10 cellular contexts compared by ENCODE assay signal in genomic region chr15:52288051-52288942, GRCh38. TPM values are rescaled to one million over a fixed set of nuclear protein-coding genes. Genes with fewer than 3 reads are reported as not detected.
DNase-seq lines count a peak whose midpoint lies in the region; ATAC-seq and TF ChIP-seq lines count a peak whose summit lies in the region.
"Had no signal": no experiment of that assay in that cellular context is flagged by ENCODE, and none has a peak within 500 bp of the region (broad histone marks: within the 10 kb centered on the region; RNA-seq: fewer than 3 reads in every experiment).

No MANE protein-coding gene starts in this region.

- H3K4me2 ChIP-seq in GM23338, result no peak overlapping the region
- H3K4me2 ChIP-seq in trophoblast cell (ENCODE audit: low read length), result no peak overlapping the region

- no peak overlapping the region for H3K23ac ChIP-seq in trophoblast cell (ENCODE audit: low read length)

- H4K91ac ChIP-seq in trophoblast cell (ENCODE audit: low read depth, low read length), result no peak overlapping the region

- no peak overlapping the region for H2BK5ac ChIP-seq in trophoblast cell (ENCODE audit: low read depth, low read length, poor library complexity)

- TF ChIP-seq CTCF in GM23338 (conservative IDR thresholded peaks at IDR 0.05; ENCODE audit: low read depth in 2 of 2), result no peak

- H3K4me3 ChIP-seq in GM23338, result no peak overlapping the region
- no peak overlapping the region for H3K4me3 ChIP-seq in trophoblast cell (ENCODE audit: low read depth, low read length)
- H3K4me3 ChIP-seq in CD8-positive, alpha-beta memory T cell (ENCODE audit: low read length), result no peak overlapping the region
- H3K4me3 ChIP-seq: cardiac muscle cell had no signal

- peaks cover 24% of the 10 kb centered on the region for H3K4me1 Mint-ChIP-seq in GM23338
- H3K4me1 Mint-ChIP-seq in CD8-positive, alpha-beta memory T cell, result no peaks in the 10 kb centered on the region

- ATAC-seq in GM23338 (peak; percentile 51), esophagus mucosa (peak; percentile 82)
- no peak for ATAC-seq in stimulated activated naive CD8-positive, alpha-beta T cell treated with anti-CD3 and anti-CD28 coated beads, Interleukin-15, Interleukin-2, amounts not matched to agents 100 U/mL and 50 U/mL, for 24 hours

- peaks cover 19% of the 10 kb centered on the region for H3K9me3 Mint-ChIP-seq in GM23338
- H3K9me3 Mint-ChIP-seq in CD8-positive, alpha-beta memory T cell, result no peaks in the 10 kb centered on the region

- H3K14ac ChIP-seq in trophoblast cell (ENCODE audit: low read length), result no peak overlapping the region

- H3K4me1 ChIP-seq in GM23338 (ENCODE audit: insufficient read depth) (no peaks in the 10 kb centered on the region), trophoblast cell (ENCODE audit: control insufficient read depth in 1 of 2, insufficient read depth in 2 of 2, low read length in 2 of 2) (peaks cover 0 to 2% of the 10 kb centered on the region in 2 experiments)
- no peaks in the 10 kb centered on the region for H3K4me1 ChIP-seq in CD8-positive, alpha-beta memory T cell (ENCODE audit: insufficient read depth, low read length)

- H3K9me3 ChIP-seq in trophoblast cell (ENCODE audit: insufficient read depth, low read depth, low read length), result peaks cover 5% of the 10 kb centered on the region
- H3K9me3 ChIP-seq in CD8-positive, alpha-beta memory T cell (ENCODE audit: low read length), result no peaks in the 10 kb centered on the region

- no peak overlapping the region for H4K8ac ChIP-seq in trophoblast cell (ENCODE audit: low read depth, low read length)

- H2AFZ ChIP-seq in GM23338, result no peak overlapping the region
- H2AFZ ChIP-seq in trophoblast cell (ENCODE audit: insufficient read depth, low read length, poor library complexity), result no peak overlapping the region

- no peak overlapping the region for H2BK120ac ChIP-seq in trophoblast cell (ENCODE audit: insufficient read depth, low read length, poor library complexity)

- DNase-seq in GM23338 (ENCODE audit: low spot score), result no peak
- DNase-seq in NCI-H774 (lab: John Stamatoyannopoulos, UW), result peak; percentile 14
- peak; percentile 76 to 80 for DNase-seq in trophoblast cell
- DNase-seq in stimulated activated naive CD8-positive, alpha-beta T cell treated with anti-CD3 and anti-CD28 coated beads, Interleukin-15, Interleukin-2, amounts not matched to agents 100 U/mL and 50 U/mL, for 24 hours, result no peak
- no peak for DNase-seq in Ammon's horn (ENCODE audit: low spot score)
- no peak for DNase-seq in CD8-positive, alpha-beta memory T cell
- no peak for DNase-seq in NCI-H2107 treated with DMSO at 0.1 percent for 48 hours (lab: John Stamatoyannopoulos, UW; ENCODE audit: unreplicated experiment)
- DNase-seq: GF-D8 had no signal

- H3K9ac ChIP-seq in trophoblast cell (ENCODE audit: low read length), result no peak overlapping the region

- no peak overlapping the region for H3K18ac ChIP-seq in trophoblast cell (ENCODE audit: low read length)

- peaks cover 5% of the 10 kb centered on the region for H3K27me3 Mint-ChIP-seq in GM23338 (ENCODE audit: insufficient read depth, low read depth, poor library complexity)
- H3K27me3 Mint-ChIP-seq in CD8-positive, alpha-beta memory T cell, result peaks cover 15 to 21% of the 10 kb centered on the region in 2 donors

- POLR2A ChIA-PET in CD8-positive, alpha-beta memory T cell (lab: Charles Lee), result no interaction called here

- H3K27me3 ChIP-seq in GM23338 (ENCODE audit: insufficient read depth) (no peaks in the 10 kb centered on the region), trophoblast cell (ENCODE audit: insufficient read depth, low read length) (no peaks in the 10 kb centered on the region)
- H3K27me3 ChIP-seq in CD8-positive, alpha-beta memory T cell (ENCODE audit: insufficient read depth, low read length, poor library complexity, severe bottlenecking), result peaks cover 4% of the 10 kb centered on the region
- H3K27me3 ChIP-seq: cardiac muscle cell had no signal

- no peak overlapping the region for H4K12ac ChIP-seq in trophoblast cell (ENCODE audit: low read depth, low read length)

- H3K9me2 ChIP-seq in GM23338 (ENCODE audit: insufficient read depth), result no peaks in the 10 kb centered on the region

- H3K4ac ChIP-seq in trophoblast cell (ENCODE audit: low read depth, low read length), result no peak overlapping the region

- H3F3A ChIP-seq in GM23338 (replicated peaks; ENCODE audit: low read depth), result no peaks in the 10 kb centered on the region

- peaks cover 55% of the 10 kb centered on the region for H3K36me3 Mint-ChIP-seq in GM23338 (ENCODE audit: low read depth)
- peaks cover 0 to 4% (median 0%) of the 10 kb centered on the region in 3 donors for H3K36me3 Mint-ChIP-seq in CD8-positive, alpha-beta memory T cell

- H3K79me2 ChIP-seq in GM23338 (replicated peaks; ENCODE audit: insufficient read depth), result peaks cover 18% of the 10 kb centered on the region; the same call in 1 of the 2 replicates
- no peaks in the 10 kb centered on the region for H3K79me2 ChIP-seq in trophoblast cell (ENCODE audit: control insufficient read depth, insufficient read depth, low read length, poor library complexity)

- H4K20me1 ChIP-seq in GM23338 (replicated peaks; ENCODE audit: insufficient read depth), result no peaks in the 10 kb centered on the region

- WGBS in trophoblast cell (ENCODE audit: extremely low coverage, insufficient coverage, insufficient read length), result no CpG with 5 or more reads among the region's 13 CpGs

- no peak overlapping the region for H3K27ac Mint-ChIP-seq in GM23338
- no peak overlapping the region for H3K27ac Mint-ChIP-seq in CD8-positive, alpha-beta memory T cell

- no peaks in the 10 kb centered on the region for H3K79me1 ChIP-seq in trophoblast cell (ENCODE audit: low read length)

- H3K4me3 Mint-ChIP-seq in GM23338, result no peak overlapping the region
- no peak overlapping the region for H3K4me3 Mint-ChIP-seq in CD8-positive, alpha-beta memory T cell

- CTCF ChIA-PET in CD8-positive, alpha-beta memory T cell (lab: Charles Lee), result no interaction called here

- H2AK5ac ChIP-seq in trophoblast cell (ENCODE audit: low read length), result no peak overlapping the region

- no peak overlapping the region for H2BK12ac ChIP-seq in trophoblast cell (ENCODE audit: low read length)

- H3K27ac ChIP-seq in GM23338 (ENCODE audit: low read depth) (peak overlapping the region; percentile 47), trophoblast cell (ENCODE audit: low read depth, low read length) (no peak overlapping the region)
- no peak overlapping the region for H3K27ac ChIP-seq in CD8-positive, alpha-beta memory T cell (ENCODE audit: low read depth, low read length)
- H3K27ac ChIP-seq: cardiac muscle cell had no signal

- H3K36me3 ChIP-seq in GM23338 (ENCODE audit: insufficient read depth) (peaks cover 4% of the 10 kb centered on the region; the same call in 1 of the 2 replicates), trophoblast cell (ENCODE audit: control insufficient read depth in 1 of 2, insufficient read depth in 2 of 2, low read length in 2 of 2) (peaks cover 0 to 2% of the 10 kb centered on the region in 2 experiments)
- no peaks in the 10 kb centered on the region for H3K36me3 ChIP-seq in CD8-positive, alpha-beta memory T cell (ENCODE audit: insufficient read depth, low read length)
- H3K36me3 ChIP-seq: cardiac muscle cell had no signal

TF ChIP-seq in GM23338, 12 proteins besides CTCF, POLR2A, EP300 and RAD21:
- TF ChIP-seq EZH2phosphoT487 (IDR thresholded peaks at IDR 0.05; ENCODE audit: unreplicated experiment), result no peak
- TF ChIP-seq POLR2AphosphoS5 (IDR thresholded peaks at IDR 0.05; ENCODE audit: low read depth), result no peak
- no peak for TF ChIP-seq REST (IDR thresholded peaks at IDR 0.05; ENCODE audit: unreplicated experiment)
- TF ChIP-seq STAT1 (IDR thresholded peaks at IDR 0.05; ENCODE audit: unreplicated experiment), result no peak
- no peak for TF ChIP-seq ZNF331 (CRISPR knock-in tag; IDR thresholded peaks at IDR 0.05; ENCODE audit: low read depth)
- no peak for TF ChIP-seq JUNB (IDR thresholded peaks at IDR 0.05; ENCODE audit: unreplicated experiment)
- no peak for TF ChIP-seq ZNF114 (CRISPR knock-in tag; IDR thresholded peaks at IDR 0.05)
- no peak for TF ChIP-seq EZH2 (IDR thresholded peaks at IDR 0.05; ENCODE audit: low read depth, unreplicated experiment)
TF ChIP-seq in GM23338: peak in this region for 0.

RNA-seq across cellular contexts. Expression of gene MYO5C, which starts 7.3 kb away (rescaled TPM):
- 20.8 and 28.8 TPM in 2 replicates for total RNA-seq in GM23338 (2014; rRNA removed; shearing (Covaris generic))
- polyA plus RNA-seq in GM23338 (2016; fragmentation: Nextera tagmentation; extraction: Ambion mirVana), result 6.4 and 7.9 TPM in 2 replicates
- total RNA-seq in esophagus mucosa, result 19.7 TPM
- 1.2 and 1.3 TPM in 2 replicates for polyA plus RNA-seq in trophoblast cell (2013)
- under 1 TPM; 0.18 to 0.33 TPM for total RNA-seq in CD8-positive, alpha-beta memory T cell
- 0.48 TPM for polyA plus RNA-seq in CD8-positive, alpha-beta memory T cell

Comparison
In these comparisons a context has a peak if more than half of its experiments do, and no peak if none do; other contexts are left out.
1. DNase-seq: peak in NCI-H774 (single experiment) and trophoblast cell (2 of 2); none in GM23338 (single experiment), stimulated activated naive CD8-positive, alpha-beta T cell treated with anti-CD3 and anti-CD28 coated beads, Interleukin-15, Interleukin-2, amounts not matched to agents 100 U/mL and 50 U/mL, for 24 hours (single experiment), Ammon's horn (single experiment), CD8-positive, alpha-beta memory T cell (0 of 5) and NCI-H2107 treated with DMSO at 0.1 percent for 48 hours (single experiment).
2. RNA of gene MYO5C, which starts 7.3 kb away (total RNA-seq): 20.8 to 28.8 TPM in GM23338 and 19.7 TPM in esophagus mucosa (single experiment); 0.18 to 0.33 TPM in CD8-positive, alpha-beta memory T cell; every median in the first group is over 10 times any median in the second.